Comparison of ENCODE assay signal across 1 cellular context in the genomic region with DNA sequence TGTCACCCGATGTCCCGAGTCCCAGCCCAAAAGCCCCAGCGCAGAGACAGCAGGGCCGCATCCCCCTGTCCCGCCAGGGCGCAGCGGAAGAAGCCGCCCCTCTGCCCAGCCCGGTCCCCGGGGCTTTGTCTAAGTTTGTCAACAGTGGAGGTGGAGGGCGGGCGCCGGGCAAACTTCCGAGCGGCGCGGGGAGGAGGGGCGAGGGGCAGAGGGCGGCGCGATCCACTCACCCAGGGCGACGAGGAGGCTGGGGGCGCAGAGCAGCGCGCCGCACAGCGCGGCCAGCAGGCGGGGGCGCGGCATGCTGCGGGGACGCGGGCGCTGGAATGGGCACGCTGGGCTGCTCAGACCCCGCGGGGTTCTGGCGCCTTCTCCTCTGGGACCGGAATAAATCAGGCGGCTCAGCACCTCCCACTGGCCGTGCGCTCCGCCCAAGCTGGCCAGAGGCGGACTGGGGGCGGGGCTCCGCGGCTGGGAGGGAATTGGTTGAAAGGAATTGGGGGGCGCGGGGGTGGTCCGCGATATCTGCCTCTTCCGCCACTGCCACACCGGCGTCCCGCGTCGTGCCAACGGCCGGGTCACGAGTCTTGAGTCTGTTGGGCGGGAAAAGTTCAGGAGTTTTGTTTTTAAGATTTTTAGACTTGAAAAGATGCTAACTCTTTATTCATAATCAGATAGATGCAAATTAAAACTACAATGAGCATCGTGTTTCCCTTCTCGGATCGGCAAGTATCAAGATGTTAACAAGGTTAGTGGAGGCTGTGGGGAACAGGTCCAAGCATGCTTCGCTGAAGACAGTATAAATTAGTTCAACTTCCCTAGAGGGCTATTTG.
TF ChIP-seq lines count a peak whose summit lies in the region.

A gene with protein sequence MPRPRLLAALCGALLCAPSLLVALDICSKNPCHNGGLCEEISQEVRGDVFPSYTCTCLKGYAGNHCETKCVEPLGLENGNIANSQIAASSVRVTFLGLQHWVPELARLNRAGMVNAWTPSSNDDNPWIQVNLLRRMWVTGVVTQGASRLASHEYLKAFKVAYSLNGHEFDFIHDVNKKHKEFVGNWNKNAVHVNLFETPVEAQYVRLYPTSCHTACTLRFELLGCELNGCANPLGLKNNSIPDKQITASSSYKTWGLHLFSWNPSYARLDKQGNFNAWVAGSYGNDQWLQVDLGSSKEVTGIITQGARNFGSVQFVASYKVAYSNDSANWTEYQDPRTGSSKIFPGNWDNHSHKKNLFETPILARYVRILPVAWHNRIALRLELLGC (minus strand): TSS at position 363 of the 833 bp plus-strand sequence. CDS start 60 bp downstream, at position 303.

TF ChIP-seq in K562, 482 proteins besides CTCF, POLR2A, EP300 and RAD21 (continued from another document and continues in another):
- TF ChIP-seq, protein P1, sequence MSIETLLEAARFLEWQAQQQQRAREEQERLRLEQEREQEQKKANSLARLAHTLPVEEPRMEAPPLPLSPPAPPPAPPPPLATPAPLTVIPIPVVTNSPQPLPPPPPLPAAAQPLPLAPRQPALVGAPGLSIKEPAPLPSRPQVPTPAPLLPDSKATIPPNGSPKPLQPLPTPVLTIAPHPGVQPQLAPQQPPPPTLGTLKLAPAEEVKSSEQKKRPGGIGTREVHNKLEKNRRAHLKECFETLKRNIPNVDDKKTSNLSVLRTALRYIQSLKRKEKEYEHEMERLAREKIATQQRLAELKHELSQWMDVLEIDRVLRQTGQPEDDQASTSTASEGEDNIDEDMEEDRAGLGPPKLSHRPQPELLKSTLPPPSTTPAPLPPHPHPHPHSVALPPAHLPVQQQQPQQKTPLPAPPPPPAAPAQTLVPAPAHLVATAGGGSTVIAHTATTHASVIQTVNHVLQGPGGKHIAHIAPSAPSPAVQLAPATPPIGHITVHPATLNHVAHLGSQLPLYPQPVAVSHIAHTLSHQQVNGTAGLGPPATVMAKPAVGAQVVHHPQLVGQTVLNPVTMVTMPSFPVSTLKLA (conservative IDR thresholded peaks at IDR 0.05), result peak in 1 of 2 experiments; percentile 70; a peak in 2 of 4 replicates
- no peak for TF ChIP-seq ESRRA (IDR thresholded peaks at IDR 0.05; ENCODE audit: borderline replicate concordance, low read depth)
- TF ChIP-seq COPS2 (conservative IDR thresholded peaks at IDR 0.05), result no peak
- no peak for TF ChIP-seq GTF3C2 (IDR thresholded peaks at IDR 0.05; ENCODE audit: borderline replicate concordance, extremely low read depth, insufficient read length)
- no peak for TF ChIP-seq MTA1 (IDR thresholded peaks at IDR 0.05; ENCODE audit: borderline replicate concordance)
- TF ChIP-seq PYGO2 (tag; IDR thresholded peaks at IDR 0.05), result no peak
- TF ChIP-seq ZFX (CRISPR knock-in tag; IDR thresholded peaks at IDR 0.05), result peak; percentile 59; the same call in 1 of the 2 replicates
- no peak for TF ChIP-seq TAF7 (tag; IDR thresholded peaks at IDR 0.05)
- TF ChIP-seq ZFP91 (CRISPR knock-in tag; IDR thresholded peaks at IDR 0.05), result no peak
- no peak for TF ChIP-seq NCOR1 (IDR thresholded peaks at IDR 0.05)
- no peak; a peak in 1 of 4 replicates for TF ChIP-seq SIN3A (IDR thresholded peaks at IDR 0.05; ENCODE audit: borderline replicate concordance in 2 of 2, control insufficient read depth in 1 of 2, low read depth in 2 of 2, low read length in 2 of 2)
- TF ChIP-seq RFX1 (IDR thresholded peaks at IDR 0.05), result no peak
- no peak for TF ChIP-seq SMARCA4 (IDR thresholded peaks at IDR 0.05)
- TF ChIP-seq RBM22 (IDR thresholded peaks at IDR 0.05; ENCODE audit: low read depth, low read length, poor library complexity, severe bottlenecking), result peak; percentile 78
- no peak for TF ChIP-seq CREBBP (IDR thresholded peaks at IDR 0.05; ENCODE audit: low read depth, low read length)
- TF ChIP-seq ZNF639 (CRISPR knock-in tag; conservative IDR thresholded peaks at IDR 0.05 in 1 of 2, IDR thresholded peaks at IDR 0.05 in 1 of 2), result no peak
- TF ChIP-seq CBX1 (IDR thresholded peaks at IDR 0.05; ENCODE audit: low read depth), result peak; percentile 63; the same call in 1 of the 2 replicates
- TF ChIP-seq RFX7 (CRISPR knock-in tag; IDR thresholded peaks at IDR 0.05), result no peak
- TF ChIP-seq NR2C2 (CRISPR knock-in tag; IDR thresholded peaks at IDR 0.05), result no peak
- no peak for TF ChIP-seq NR2C2 (tag; IDR thresholded peaks at IDR 0.05)
- TF ChIP-seq ZFPM2 (CRISPR knock-in tag; IDR thresholded peaks at IDR 0.05), result no peak
- no peak for TF ChIP-seq SRSF3 (IDR thresholded peaks at IDR 0.05; ENCODE audit: insufficient read depth, low read length)
- TF ChIP-seq SMARCE1 (IDR thresholded peaks at IDR 0.05), result no peak
- no peak for TF ChIP-seq PCBP2 (IDR thresholded peaks at IDR 0.05; ENCODE audit: low read depth, low read length, poor library complexity, severe bottlenecking)
- TF ChIP-seq GATAD2B (IDR thresholded peaks at IDR 0.05; ENCODE audit: borderline replicate concordance), result no peak
- TF ChIP-seq, protein P2, sequence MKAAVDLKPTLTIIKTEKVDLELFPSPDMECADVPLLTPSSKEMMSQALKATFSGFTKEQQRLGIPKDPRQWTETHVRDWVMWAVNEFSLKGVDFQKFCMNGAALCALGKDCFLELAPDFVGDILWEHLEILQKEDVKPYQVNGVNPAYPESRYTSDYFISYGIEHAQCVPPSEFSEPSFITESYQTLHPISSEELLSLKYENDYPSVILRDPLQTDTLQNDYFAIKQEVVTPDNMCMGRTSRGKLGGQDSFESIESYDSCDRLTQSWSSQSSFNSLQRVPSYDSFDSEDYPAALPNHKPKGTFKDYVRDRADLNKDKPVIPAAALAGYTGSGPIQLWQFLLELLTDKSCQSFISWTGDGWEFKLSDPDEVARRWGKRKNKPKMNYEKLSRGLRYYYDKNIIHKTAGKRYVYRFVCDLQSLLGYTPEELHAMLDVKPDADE (conservative IDR thresholded peaks at IDR 0.05; ENCODE audit: control insufficient read depth, low read depth, low read length), result no peak
- no peak for TF ChIP-seq SIN3B (IDR thresholded peaks at IDR 0.05; ENCODE audit: low read depth)
- 0 out of 2 replicates have a peak, but pooled peaks have one; percentile 44 for TF ChIP-seq ARID1B (IDR thresholded peaks at IDR 0.05)
- TF ChIP-seq MIER1 (IDR thresholded peaks at IDR 0.05; ENCODE audit: low read depth), result no peak
- no peak for TF ChIP-seq PPARD (CRISPR knock-in tag; IDR thresholded peaks at IDR 0.05)
- no peak for TF ChIP-seq MYBL2 (IDR thresholded peaks at IDR 0.05; ENCODE audit: low read depth)
- TF ChIP-seq MYBL2 (CRISPR knock-in tag; IDR thresholded peaks at IDR 0.05; ENCODE audit: borderline replicate concordance), result no peak
- no peak for TF ChIP-seq HMGXB4 (CRISPR knock-in tag; IDR thresholded peaks at IDR 0.05)
- TF ChIP-seq GATA2 (CRISPR knock-in tag; IDR thresholded peaks at IDR 0.05), result no peak
- TF ChIP-seq NELFE (IDR thresholded peaks at IDR 0.05; ENCODE audit: insufficient read depth, insufficient read length), result no peak
- TF ChIP-seq NR2C1 (IDR thresholded peaks at IDR 0.05), result no peak
- TF ChIP-seq NR2C1 (tag; IDR thresholded peaks at IDR 0.05), result no peak
- peak in 1 of 2 experiments; percentile 58; a peak in 1 of 4 replicates for TF ChIP-seq FOXA3 (CRISPR knock-in tag; conservative IDR thresholded peaks at IDR 0.05 in 1 of 2, IDR thresholded peaks at IDR 0.05 in 1 of 2)
- TF ChIP-seq, protein P3, sequence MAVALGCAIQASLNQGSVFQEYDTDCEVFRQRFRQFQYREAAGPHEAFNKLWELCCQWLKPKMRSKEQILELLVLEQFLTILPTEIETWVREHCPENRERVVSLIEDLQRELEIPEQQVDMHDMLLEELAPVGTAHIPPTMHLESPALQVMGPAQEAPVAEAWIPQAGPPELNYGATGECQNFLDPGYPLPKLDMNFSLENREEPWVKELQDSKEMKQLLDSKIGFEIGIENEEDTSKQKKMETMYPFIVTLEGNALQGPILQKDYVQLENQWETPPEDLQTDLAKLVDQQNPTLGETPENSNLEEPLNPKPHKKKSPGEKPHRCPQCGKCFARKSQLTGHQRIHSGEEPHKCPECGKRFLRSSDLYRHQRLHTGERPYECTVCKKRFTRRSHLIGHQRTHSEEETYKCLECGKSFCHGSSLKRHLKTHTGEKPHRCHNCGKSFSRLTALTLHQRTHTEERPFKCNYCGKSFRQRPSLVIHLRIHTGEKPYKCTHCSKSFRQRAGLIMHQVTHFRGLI (CRISPR knock-in tag; IDR thresholded peaks at IDR 0.05), result no peak
- no peak for TF ChIP-seq ARID2 (IDR thresholded peaks at IDR 0.05)
- TF ChIP-seq, protein P4, sequence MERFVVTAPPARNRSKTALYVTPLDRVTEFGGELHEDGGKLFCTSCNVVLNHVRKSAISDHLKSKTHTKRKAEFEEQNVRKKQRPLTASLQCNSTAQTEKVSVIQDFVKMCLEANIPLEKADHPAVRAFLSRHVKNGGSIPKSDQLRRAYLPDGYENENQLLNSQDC (CRISPR knock-in tag; IDR thresholded peaks at IDR 0.05), result no peak
- no peak for TF ChIP-seq NR2F6 (CRISPR knock-in tag; IDR thresholded peaks at IDR 0.05)
- TF ChIP-seq LARP7 (IDR thresholded peaks at IDR 0.05), result no peak
- TF ChIP-seq PTBP1 (IDR thresholded peaks at IDR 0.05; ENCODE audit: low read depth, low read length), result no peak
- TF ChIP-seq ZNF146 (CRISPR knock-in tag; IDR thresholded peaks at IDR 0.05; ENCODE audit: unreplicated experiment), result no peak
- TF ChIP-seq, protein P5, sequence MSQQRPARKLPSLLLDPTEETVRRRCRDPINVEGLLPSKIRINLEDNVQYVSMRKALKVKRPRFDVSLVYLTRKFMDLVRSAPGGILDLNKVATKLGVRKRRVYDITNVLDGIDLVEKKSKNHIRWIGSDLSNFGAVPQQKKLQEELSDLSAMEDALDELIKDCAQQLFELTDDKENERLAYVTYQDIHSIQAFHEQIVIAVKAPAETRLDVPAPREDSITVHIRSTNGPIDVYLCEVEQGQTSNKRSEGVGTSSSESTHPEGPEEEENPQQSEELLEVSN (IDR thresholded peaks at IDR 0.05; ENCODE audit: borderline replicate concordance in 1 of 2, extremely low read depth in 1 of 2, insufficient read depth in 1 of 2, insufficient read length in 1 of 2, low read depth in 1 of 2, low read length in 1 of 2, poor library complexity in 1 of 2, severe bottlenecking in 1 of 2), result peak in 1 of 2 experiments; percentile 79
- TF ChIP-seq STAG1 (CRISPR knock-in tag; IDR thresholded peaks at IDR 0.05; ENCODE audit: borderline replicate concordance), result no peak
- TF ChIP-seq HNRNPUL1 (IDR thresholded peaks at IDR 0.05; ENCODE audit: low read length), result no peak
- TF ChIP-seq FOXK1 (CRISPR knock-in tag; IDR thresholded peaks at IDR 0.05; ENCODE audit: borderline replicate concordance), result no peak
- peak; percentile 81; the same call in 1 of the 2 replicates for TF ChIP-seq POLR2H (tag; IDR thresholded peaks at IDR 0.05; ENCODE audit: low read depth)
- TF ChIP-seq JUND (IDR thresholded peaks at IDR 0.05; ENCODE audit: borderline replicate concordance, low read depth, low read length), result no peak
- no peak for TF ChIP-seq JUND (tag; IDR thresholded peaks at IDR 0.05; ENCODE audit: borderline replicate concordance, low read depth, low read length)
- no peak for TF ChIP-seq ZNF174 (CRISPR knock-in tag; IDR thresholded peaks at IDR 0.05)
- TF ChIP-seq CAMTA2 (CRISPR knock-in tag; conservative IDR thresholded peaks at IDR 0.05), result no peak
- no peak for TF ChIP-seq SIRT6 (IDR thresholded peaks at IDR 0.05; ENCODE audit: low read depth, low read length)
